Comparison of ENCODE assay signal across 1 cellular context in genomic region chr17:48569676-48570324, GRCh38.
TF ChIP-seq lines count a peak whose summit lies in the region.

No MANE protein-coding gene starts in this region.

TF ChIP-seq in IMR-90, 13 proteins besides CTCF, POLR2A, EP300 and RAD21:
- no peak for TF ChIP-seq BHLHE40 (IDR thresholded peaks at IDR 0.05; ENCODE audit: low read depth, low read length)
- TF ChIP-seq ELK1 (IDR thresholded peaks at IDR 0.05; ENCODE audit: borderline replicate concordance, low read depth, low read length) = no peak
- no peak for TF ChIP-seq CHD1 (IDR thresholded peaks at IDR 0.05; ENCODE audit: low read depth, low read length)
- no peak for TF ChIP-seq MAZ (IDR thresholded peaks at IDR 0.05; ENCODE audit: borderline replicate concordance, low read depth, low read length)
- no peak for TF ChIP-seq FOS (IDR thresholded peaks at IDR 0.05; ENCODE audit: low read depth, low read length)
- TF ChIP-seq RFX5 (IDR thresholded peaks at IDR 0.05; ENCODE audit: low read depth, low read length) = no peak
- TF ChIP-seq CEBPB (IDR thresholded peaks at IDR 0.05; ENCODE audit: low read depth, low read length) = no peak
- no peak for TF ChIP-seq NFE2L2 (IDR thresholded peaks at IDR 0.05; ENCODE audit: low read depth, low read length)
- TF ChIP-seq MXI1 (IDR thresholded peaks at IDR 0.05; ENCODE audit: borderline replicate concordance, low read depth, low read length) = no peak
- TF ChIP-seq RCOR1 (IDR thresholded peaks at IDR 0.05; ENCODE audit: insufficient replicate concordance, low read length) = no peak
